In the genomic region with DNA sequence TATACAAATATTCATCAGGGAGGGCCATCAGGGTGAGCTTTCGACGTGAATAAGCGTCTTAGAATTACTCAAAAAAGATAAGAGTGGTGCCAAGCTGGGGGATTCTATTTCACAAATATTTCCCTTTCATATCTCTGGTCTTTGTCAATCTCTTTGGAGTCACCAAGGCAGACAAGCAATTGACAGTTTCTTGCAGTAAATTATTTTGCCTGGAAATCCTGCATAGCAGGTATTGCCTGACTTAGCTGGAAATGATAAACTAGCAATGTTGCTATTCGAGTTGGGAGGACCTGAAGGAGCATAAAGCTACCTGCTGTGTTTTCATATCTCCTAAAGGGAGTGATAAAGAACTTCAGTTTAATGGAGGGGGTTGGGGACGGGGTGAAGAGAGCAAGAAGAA, we compare ENCODE assay signal across 11 cellular contexts.
DNase-seq lines count a peak whose midpoint lies in the region; TF ChIP-seq lines count a peak whose summit lies in the region.
"Had no signal": no experiment of that assay in that cellular context is flagged by ENCODE, and none has a peak within 500 bp of the region (broad histone marks: within the 10 kb centered on the region; RNA-seq: fewer than 3 reads in every experiment).

No MANE protein-coding gene starts in this region.

- H3K9ac ChIP-seq in trophoblast cell (ENCODE audit: low read length), result no peak overlapping the region

- peaks cover 5% of the 10 kb centered on the region for H3K4me1 Mint-ChIP-seq in type B pancreatic cell (ENCODE audit: unreplicated experiment)
- H3K4me1 Mint-ChIP-seq: B cell had no signal

- H2AK5ac ChIP-seq in trophoblast cell (ENCODE audit: low read length), result no peak overlapping the region

- peak overlapping the region; percentile 15 for H2BK12ac ChIP-seq in trophoblast cell (ENCODE audit: low read length)

- no peak overlapping the region for H3K14ac ChIP-seq in trophoblast cell (ENCODE audit: low read length)

- no peak overlapping the region for H3K4me3 ChIP-seq in esophagus squamous epithelium
- no peak overlapping the region for H3K4me3 ChIP-seq in trophoblast cell (ENCODE audit: low read depth, low read length)
- H3K4me3 ChIP-seq in effector memory CD4-positive, alpha-beta T cell (ENCODE audit: insufficient read depth, low read depth, low read length, poor library complexity, severe bottlenecking), result no peak overlapping the region
- H3K4me3 ChIP-seq: HAP-1 had no signal

- peaks cover 5% of the 10 kb centered on the region for H3K79me2 ChIP-seq in trophoblast cell (ENCODE audit: control insufficient read depth, insufficient read depth, low read length, poor library complexity)

- H3K27me3 ChIP-seq in esophagus squamous epithelium (no peaks in the 10 kb centered on the region), trophoblast cell (ENCODE audit: insufficient read depth, low read length) (no peaks in the 10 kb centered on the region)
- no peaks in the 10 kb centered on the region for H3K27me3 ChIP-seq in effector memory CD4-positive, alpha-beta T cell (replicated peaks; ENCODE audit: control insufficient read depth, insufficient read depth, low read length, poor library complexity, severe bottlenecking)

- H3K18ac ChIP-seq in trophoblast cell (ENCODE audit: low read length), result no peak overlapping the region

- no peak for TF ChIP-seq POLR2A in esophagus squamous epithelium (IDR thresholded peaks at IDR 0.05)

- H3K23ac ChIP-seq in trophoblast cell (ENCODE audit: low read length), result no peak overlapping the region

- H3K36me3 ChIP-seq in esophagus squamous epithelium (no peaks in the 10 kb centered on the region), trophoblast cell (ENCODE audit: control insufficient read depth in 1 of 2, insufficient read depth in 2 of 2, low read length in 2 of 2) (no peaks in the 10 kb centered on the region)
- no peaks in the 10 kb centered on the region for H3K36me3 ChIP-seq in effector memory CD4-positive, alpha-beta T cell (ENCODE audit: control insufficient read depth, insufficient read depth, low read length)
- H3K36me3 ChIP-seq: HAP-1 had no signal

- H4K12ac ChIP-seq in trophoblast cell (ENCODE audit: low read depth, low read length), result no peak overlapping the region

- TF ChIP-seq CTCF in VCaP (conservative IDR thresholded peaks at IDR 0.05) (no peak), esophagus squamous epithelium (IDR thresholded peaks at IDR 0.05) (no peak), type B pancreatic cell (conservative IDR thresholded peaks at IDR 0.05) (no peak)

- peak overlapping the region; percentile 38 for H2BK5ac ChIP-seq in trophoblast cell (ENCODE audit: low read depth, low read length, poor library complexity)

- H3K36me3 Mint-ChIP-seq in type B pancreatic cell, result no peaks in the 10 kb centered on the region

- H3K9me3 ChIP-seq in esophagus squamous epithelium (no peaks in the 10 kb centered on the region), trophoblast cell (ENCODE audit: insufficient read depth, low read depth, low read length) (no peaks in the 10 kb centered on the region)
- no peaks in the 10 kb centered on the region for H3K9me3 ChIP-seq in effector memory CD4-positive, alpha-beta T cell (ENCODE audit: control insufficient read depth, low read length)
- H3K9me3 ChIP-seq: HAP-1 had no signal

- 58 to 72% methylated on average over 5 of the region's 5 CpGs for WGBS in esophagus squamous epithelium, 2 donors
- no CpG with 5 or more reads among the region's 5 CpGs for WGBS in trophoblast cell (ENCODE audit: extremely low coverage, insufficient coverage, insufficient read length)

- H4K8ac ChIP-seq in trophoblast cell (ENCODE audit: low read depth, low read length), result peak overlapping the region; percentile 47

- H2BK120ac ChIP-seq in trophoblast cell (ENCODE audit: insufficient read depth, low read length, poor library complexity), result peak overlapping the region; percentile 64

- H3K4me1 ChIP-seq in esophagus squamous epithelium (peaks cover 8 to 58% (median 9%) of the 10 kb centered on the region in 3 donors), trophoblast cell (ENCODE audit: control insufficient read depth in 1 of 2, insufficient read depth in 2 of 2, low read length in 2 of 2) (peaks cover 23 to 24% of the 10 kb centered on the region in 2 experiments)
- H3K4me1 ChIP-seq in effector memory CD4-positive, alpha-beta T cell (ENCODE audit: control insufficient read depth, insufficient read depth, low read length, poor library complexity, severe bottlenecking), result no peaks in the 10 kb centered on the region
- H3K4me1 ChIP-seq: HAP-1 had no signal

- peak overlapping the region; percentile 75 for H3K27ac Mint-ChIP-seq in type B pancreatic cell
- H3K27ac Mint-ChIP-seq: B cell; CD4-positive, alpha-beta T cell had no signal

- H2AFZ ChIP-seq in trophoblast cell (ENCODE audit: insufficient read depth, low read length, poor library complexity), result no peak overlapping the region

- intact Hi-C loops in esophagus squamous epithelium (cut with DNase I), result no loop called here

- no peaks in the 10 kb centered on the region for H3K27me3 Mint-ChIP-seq in type B pancreatic cell

- H3K27ac ChIP-seq in VCaP (peak overlapping the region; percentile 51; the same call in 1 of the 2 replicates), esophagus squamous epithelium (peak overlapping the region; percentile 80 to 90 (median 86)), trophoblast cell (ENCODE audit: low read depth, low read length) (peak overlapping the region; percentile 82)
- H3K27ac ChIP-seq in effector memory CD4-positive, alpha-beta T cell (ENCODE audit: insufficient read depth, low read length, poor library complexity, severe bottlenecking), result no peak overlapping the region

- H3K4ac ChIP-seq in trophoblast cell (ENCODE audit: low read depth, low read length), result no peak overlapping the region

- H3K4me3 Mint-ChIP-seq in type B pancreatic cell, result peak overlapping the region; percentile 10
- H3K4me3 Mint-ChIP-seq: B cell; CD4-positive, alpha-beta T cell had no signal

- peaks cover 8% of the 10 kb centered on the region for H3K9me3 Mint-ChIP-seq in type B pancreatic cell
- H3K9me3 Mint-ChIP-seq: CD4-positive, alpha-beta T cell had no signal

- H3K79me1 ChIP-seq in trophoblast cell (ENCODE audit: low read length), result peaks cover 23% of the 10 kb centered on the region

- H4K91ac ChIP-seq in trophoblast cell (ENCODE audit: low read depth, low read length), result peak overlapping the region; percentile 61

- DNase-seq in esophagus squamous epithelium (lab: John Stamatoyannopoulos, UW) (no peak), trophoblast cell (peak; percentile 81 to 98), type B pancreatic cell (ENCODE audit: extremely low spot score, unreplicated experiment) (no peak), DMS53 (lab: John Stamatoyannopoulos, UW) (no peak), activated gamma-delta T cell (lab: John Stamatoyannopoulos, UW) (no peak)
- DNase-seq in effector memory CD4-positive, alpha-beta T cell, result no peak
- DNase-seq: CD4-positive, alpha-beta T cell; DMS79 treated with DMSO at 0.1 percent for 48 hours had no signal

- peak overlapping the region; percentile 45 for H3K4me2 ChIP-seq in trophoblast cell (ENCODE audit: low read length)

Comparison
In these comparisons a context has a peak if more than half of its experiments do, and no peak if none do; other contexts are left out.
1. DNase-seq: peak in trophoblast cell (2 of 2); none in esophagus squamous epithelium (single experiment), type B pancreatic cell (single experiment), DMS53 (single experiment), activated gamma-delta T cell (single experiment) and effector memory CD4-positive, alpha-beta T cell (0 of 3).